16 cellular contexts compared by ENCODE assay signal in genomic region chr4:167168611-167169010, GRCh38.
DNase-seq lines count a peak whose midpoint lies in the region; TF ChIP-seq lines count a peak whose summit lies in the region.
"Had no signal": no experiment of that assay in that cellular context is flagged by ENCODE, and none has a peak within 500 bp of the region (broad histone marks: within the 10 kb centered on the region; RNA-seq: fewer than 3 reads in every experiment).

No MANE protein-coding gene starts in this region.

- H3K4me3 ChIP-seq in dorsolateral prefrontal cortex = no peak overlapping the region
- H3K4me3 ChIP-seq: BLaER1, GM12878 had no signal

- H3K9me3 Mint-ChIP-seq in progenitor cell of endocrine pancreas (ENCODE audit: low read depth) = peaks cover 3% of the 10 kb centered on the region

- intact Hi-C loops in dorsolateral prefrontal cortex (cut with DNase I) = no loop called here

- H3K36me3 Mint-ChIP-seq in progenitor cell of endocrine pancreas (ENCODE audit: insufficient read depth) = no peaks in the 10 kb centered on the region
- H3K36me3 Mint-ChIP-seq: CD14-positive monocyte; CD4-positive, alpha-beta memory T cell had no signal

- peak overlapping the region; percentile 79 for H3K27ac ChIP-seq in angular gyrus (ENCODE audit: low read depth, low read length)
- H3K27ac ChIP-seq in dorsolateral prefrontal cortex = peak overlapping the region in 55 of 59 donors; percentile 3 to 93 (median 73)
- H3K27ac ChIP-seq: BLaER1 had no signal

- H3K27ac Mint-ChIP-seq in progenitor cell of endocrine pancreas = no peak overlapping the region
- H3K27ac Mint-ChIP-seq: CD14-positive monocyte; CD4-positive, alpha-beta memory T cell had no signal

- DNase-seq in dorsolateral prefrontal cortex = no peak
- DNase-seq in pons (ENCODE audit: low spot score) = peak; percentile 67
- DNase-seq in AG08396 (ENCODE audit: low spot score) = no peak
- DNase-seq in progenitor cell of endocrine pancreas (ENCODE audit: low spot score, unreplicated experiment) = no peak
- DNase-seq in LoVo (ENCODE audit: low spot score) = no peak
- DNase-seq in SK-N-DZ (ENCODE audit: low spot score) = no peak
- DNase-seq: ACHN; AML-193; CD4-positive, alpha-beta memory T cell; DND-41; EL; HCEC 1CT had no signal

- H3K4me3 Mint-ChIP-seq in progenitor cell of endocrine pancreas (ENCODE audit: low read depth) = no peak overlapping the region
- H3K4me3 Mint-ChIP-seq: CD14-positive monocyte; CD4-positive, alpha-beta memory T cell had no signal

- no peaks in the 10 kb centered on the region for H3K27me3 ChIP-seq in dorsolateral prefrontal cortex
- H3K27me3 ChIP-seq: BLaER1 had no signal

- peaks cover 26% of the 10 kb centered on the region for H3K27me3 Mint-ChIP-seq in progenitor cell of endocrine pancreas
- H3K27me3 Mint-ChIP-seq: CD4-positive, alpha-beta memory T cell had no signal

- TF ChIP-seq CTCF in dorsolateral prefrontal cortex (IDR thresholded peaks at IDR 0.05 in 54 of 56, conservative IDR thresholded peaks at IDR 0.05 in 2 of 56; ENCODE audit: low read depth in 1 of 56, partially characterized antibody in 56 of 56) = no peak
- TF ChIP-seq CTCF in progenitor cell of endocrine pancreas (IDR thresholded peaks at IDR 0.05; ENCODE audit: unreplicated experiment) = no peak

- no peaks in the 10 kb centered on the region for H3K4me1 Mint-ChIP-seq in progenitor cell of endocrine pancreas (ENCODE audit: low read depth)
- H3K4me1 Mint-ChIP-seq: CD14-positive monocyte; CD4-positive, alpha-beta memory T cell had no signal
